ENCODE assay signal across 8 cellular contexts in genomic region chr3:169145551-169145950, GRCh38.
DNase-seq lines count a peak whose midpoint lies in the region; ATAC-seq and TF ChIP-seq lines count a peak whose summit lies in the region.

No MANE protein-coding gene starts in this region.

- H3K9me3 ChIP-seq in ascending aorta (no peaks in the 10 kb centered on the region), gastroesophageal sphincter (no peaks in the 10 kb centered on the region)

- ATAC-seq in gastroesophageal sphincter = no peak
- no peak for ATAC-seq in GM21528 (IDR thresholded peaks at IDR 0.05; ENCODE audit: low FRiP score, unreplicated experiment)

- TF ChIP-seq POLR2A in gastroesophageal sphincter (IDR thresholded peaks at IDR 0.05) = no peak

- H3K4me3 ChIP-seq in H7 (ENCODE audit: insufficient read depth, low read depth, low read length) = peak overlapping the region; percentile 45; the same call in 1 of the 2 replicates
- H3K4me3 ChIP-seq in ascending aorta = peak overlapping the region; percentile 65 to 69
- H3K4me3 ChIP-seq in gastroesophageal sphincter = peak overlapping the region; percentile 55 to 99
- peak overlapping the region; percentile 80 for H3K4me3 ChIP-seq in retinal pigment epithelial cell (ENCODE audit: low read length)

- H3K27ac ChIP-seq in ascending aorta = peak overlapping the region; percentile 90 to 93
- peak overlapping the region; percentile 67 to 95 (median 85) for H3K27ac ChIP-seq in gastroesophageal sphincter

- TF ChIP-seq CTCF in ascending aorta (IDR thresholded peaks at IDR 0.05) = no peak
- TF ChIP-seq CTCF in gastroesophageal sphincter (IDR thresholded peaks at IDR 0.05) = no peak
- TF ChIP-seq CTCF in retinal pigment epithelial cell (conservative IDR thresholded peaks at IDR 0.05; ENCODE audit: low read depth, low read length) = no peak

- DNase-seq in H7 (no peak), ascending aorta (ENCODE audit: low spot score in 2 of 2) (no peak), retinal pigment epithelial cell (ENCODE audit: low read depth) (no peak), NCI-H446 (lab: John Stamatoyannopoulos, UW) (no peak), COLO829 (ENCODE audit: low spot score) (no peak), HuH-7 (ENCODE audit: low spot score) (no peak)

- peaks cover 28% of the 10 kb centered on the region; the same call in 1 of the 2 replicates for H3K27me3 ChIP-seq in H7 (ENCODE audit: control insufficient read depth, insufficient read depth, low read length)
- H3K27me3 ChIP-seq in ascending aorta = no peaks in the 10 kb centered on the region
- peaks cover 68% of the 10 kb centered on the region for H3K27me3 ChIP-seq in gastroesophageal sphincter

- 18 to 20% methylated on average over 3 of the region's 3 CpGs for WGBS in gastroesophageal sphincter (ENCODE audit: low coverage in 1 of 2), 2 donors

- intact Hi-C loops in ascending aorta (cut with DNase I) = loop anchor here (5.0 kb wide), 2 partner anchors 72 to 197 kb away; no protein-coding TSS in a partner anchor

- peaks cover 0 to 7% of the 10 kb centered on the region in 2 donors for H3K4me1 ChIP-seq in ascending aorta
- peaks cover 0 to 43% (median 3%) of the 10 kb centered on the region in 3 donors for H3K4me1 ChIP-seq in gastroesophageal sphincter

- no peak for TF ChIP-seq EP300 in gastroesophageal sphincter (IDR thresholded peaks at IDR 0.05)

- H3K36me3 ChIP-seq in H7 (replicated peaks; ENCODE audit: control insufficient read depth, insufficient read depth, low read length) = no peaks in the 10 kb centered on the region
- no peaks in the 10 kb centered on the region for H3K36me3 ChIP-seq in ascending aorta
- no peaks in the 10 kb centered on the region for H3K36me3 ChIP-seq in gastroesophageal sphincter
